In genomic region chr12:104357431-104357952, GRCh38 we compare ENCODE assay signal across 10 cellular contexts. TPM values are rescaled to one million over a fixed set of nuclear protein-coding genes. Genes with fewer than 3 reads are reported as not detected.
DNase-seq lines count a peak whose midpoint lies in the region; TF ChIP-seq lines count a peak whose summit lies in the region.
"Had no signal": no experiment of that assay in that cellular context is flagged by ENCODE, and none has a peak within 500 bp of the region (broad histone marks: within the 10 kb centered on the region; RNA-seq: fewer than 3 reads in every experiment).

No MANE protein-coding gene starts in this region.

- CTCF ChIA-PET in Calu3 (lab: Charles Lee): no interaction called here

- intact Hi-C loops in Calu3 (cut with micrococcal nuclease; ENCODE audit: unreplicated experiment): no loop called here

- H3K27ac ChIP-seq in 22Rv1: peak overlapping the region; percentile 15; the same call in 1 of the 2 replicates

- peaks cover 16% of the 10 kb centered on the region for H3K4me1 Mint-ChIP-seq in Calu3 (ENCODE audit: low read depth, unreplicated experiment)

- H3K36me3 Mint-ChIP-seq in Calu3 (ENCODE audit: insufficient read depth, unreplicated experiment): peaks cover 62% of the 10 kb centered on the region

- H3K4me3 Mint-ChIP-seq in Calu3 (ENCODE audit: low read depth, unreplicated experiment): no peak overlapping the region
- H3K4me3 Mint-ChIP-seq: CD4-positive, alpha-beta memory T cell had no signal

- no TSS peak for BruUV-seq in Calu3 (replicated peaks; lab: Mats Ljungman, UMichigan)

- H3K27ac Mint-ChIP-seq in Calu3 (ENCODE audit: unreplicated experiment): peak overlapping the region; percentile 1

- DNase-seq in Calu3: no peak
- peak; percentile 73 for DNase-seq in SK-MEL-5 (ENCODE audit: low read depth, low spot score)
- peak; percentile 60 for DNase-seq in fibroblast of peridontal ligament (ENCODE audit: extremely low read depth)
- DNase-seq in germinal center (ENCODE audit: low spot score): no peak
- DNase-seq in RKO (ENCODE audit: low spot score): no peak
- DNase-seq in NCI-H1092 treated with DMSO at 0.1 percent for 48 hours (lab: John Stamatoyannopoulos, UW): no peak
- DNase-seq in activated CD4-positive, alpha-beta T cell treated with anti-CD3 and anti-CD28 coated beads for 1 hour: no peak
- DNase-seq: CD4-positive, alpha-beta memory T cell; NCI-H187 had no signal

- in situ Hi-C loops in SK-MEL-5 (cut with HindIII; ENCODE audit: low pct_unique_long_range_greater_than_20kb, low sequenced_read_pairs): no loop called here

- H3K27me3 Mint-ChIP-seq in Calu3 (ENCODE audit: unreplicated experiment): no peaks in the 10 kb centered on the region
- H3K27me3 Mint-ChIP-seq: CD4-positive, alpha-beta memory T cell had no signal

- TF ChIP-seq CTCF in 22Rv1 (IDR thresholded peaks at IDR 0.05): no peak
- no peak for TF ChIP-seq CTCF in Calu3 (IDR thresholded peaks at IDR 0.05; ENCODE audit: unreplicated experiment)

- no peaks in the 10 kb centered on the region for H3K9me3 Mint-ChIP-seq in Calu3 (ENCODE audit: low read depth, unreplicated experiment)
- H3K9me3 Mint-ChIP-seq: CD4-positive, alpha-beta memory T cell had no signal

RNA-seq across cellular contexts. Expression of gene EID3, which starts 54.0 kb away (rescaled TPM):
- total RNA-seq in Calu3 (2022): 5.5 and 6.1 TPM in 2 replicates
- total RNA-seq in SK-MEL-5 (2014; rRNA removed; shearing (Covaris generic)): 2.1 and 3.0 TPM in 2 replicates
- polyA plus RNA-seq in SK-MEL-5 (2015; cell fraction: cytosol; rRNA removed): 0.06 TPM in 1 of 2 replicates, not detected in the other
- polyA plus RNA-seq in SK-MEL-5 (2015; cell fraction: nucleus; rRNA removed): 4.0 and 4.2 TPM in 2 replicates

Comparison
In these comparisons a context has a peak if more than half of its experiments do, and no peak if none do; other contexts are left out.
1. DNase-seq: peak in SK-MEL-5 (single experiment) and fibroblast of peridontal ligament (single experiment); none in Calu3 (single experiment), germinal center (single experiment), RKO (single experiment), NCI-H1092 treated with DMSO at 0.1 percent for 48 hours (single experiment) and activated CD4-positive, alpha-beta T cell treated with anti-CD3 and anti-CD28 coated beads for 1 hour (single experiment).